8 cellular contexts compared by ENCODE assay signal in genomic region chr16:30429678-30430427, GRCh38. TPM values are rescaled to one million over a fixed set of nuclear protein-coding genes. Genes with fewer than 3 reads are reported as not detected.
DNase-seq lines count a peak whose midpoint lies in the region; ATAC-seq and TF ChIP-seq lines count a peak whose summit lies in the region.

DCTPP1 (minus strand) TSS chr16:30430030; CDS start chr16:30429980, 50 bp downstream.

- peaks cover 5 to 32% (median 24%) of the 10 kb centered on the region in 6 donors for H3K4me1 ChIP-seq in spleen

- intact Hi-C loops in spleen (cut with DNase I; ENCODE audit: low total_unique reads), result no loop called here

- peak; percentile 93 for DNase-seq in AG08396 (ENCODE audit: low spot score)
- DNase-seq in NCI-H2227 (lab: John Stamatoyannopoulos, UW; ENCODE audit: unreplicated experiment), result peak; percentile 99
- peak; percentile 98 to 99 for DNase-seq in cardiac fibroblast (ENCODE audit: low read depth in 2 of 2)
- DNase-seq in inferior parietal cortex (ENCODE audit: extremely low spot score), result peak; percentile 98
- peak; percentile 96 for DNase-seq in spleen

- TF ChIP-seq CTCF in WI38 (IDR thresholded peaks at IDR 0.05; ENCODE audit: low read depth, low read length) (peak; percentile 19; the same call in 1 of the 2 replicates), cardiac fibroblast (IDR thresholded peaks at IDR 0.05; ENCODE audit: low read depth, low read length) (peak; percentile 70), spleen (IDR thresholded peaks at IDR 0.05 in 8 of 11, conservative IDR thresholded peaks at IDR 0.05 in 3 of 11) (peak; percentile 80 to 98 (median 93))

- H3K36me3 ChIP-seq in spleen, result peaks cover 0 to 35% (median 11%) of the 10 kb centered on the region in 6 donors

- ATAC-seq in GM18907 (IDR thresholded peaks at IDR 0.05; ENCODE audit: unreplicated experiment) (peak; percentile 96), HG03159 (IDR thresholded peaks at IDR 0.05; ENCODE audit: unreplicated experiment) (peak; percentile 95)

- no peaks in the 10 kb centered on the region for H3K9me3 ChIP-seq in spleen

- 0 to 1% (median 1%) methylated on average over 29 to 49 of the region's 49 CpGs for WGBS in spleen, 5 donors

- peak within 1 kb of the TSS; percentile 79 for H3K4me3 ChIP-seq in WI38 (ENCODE audit: low read depth, low read length)
- peak within 1 kb of the TSS; percentile 85 to 94 for H3K4me3 ChIP-seq in cardiac fibroblast (replicated peaks in 1 of 2; ENCODE audit: low read depth in 2 of 2, low read length in 2 of 2)
- H3K4me3 ChIP-seq in spleen, result peak within 1 kb of the TSS; percentile 54 to 98 (median 82)

- peak within 1 kb of the TSS; percentile 59 to 90 (median 83) for H3K27ac ChIP-seq in spleen

- no peaks in the 10 kb centered on the region for H3K27me3 ChIP-seq in spleen (replicated peaks in 1 of 7)

- TF ChIP-seq POLR2A in spleen (IDR thresholded peaks at IDR 0.05), result peak in 1 of 3 donors; percentile 11

RNA-seq across cellular contexts. Expression of gene DCTPP1, which starts in this region (rescaled TPM):
- total RNA-seq in spleen, result 10 to 100 TPM; 17.6 to 36.3 (median 28.6) TPM
- polyA plus RNA-seq in spleen, result 10 to 100 TPM; 25.5 to 49.1 (median 41.9) TPM

Comparison
In these comparisons a context has a peak if more than half of its experiments do, and no peak if none do; other contexts are left out.
1. Peak in every context shown above with its lines: DNase-seq, ATAC-seq, H3K4me3 ChIP-seq and H3K27ac ChIP-seq.
2. CTCF ChIP-seq: peak in every context shown above with its lines; median percentile 93 in spleen; 70 in cardiac fibroblast; 19 in WI38.